8 cellular contexts compared by ENCODE assay signal in genomic region chr9:133992780-133993634, GRCh38. TPM values are rescaled to one million over a fixed set of nuclear protein-coding genes. Genes with fewer than 3 reads are reported as not detected.
DNase-seq lines count a peak whose midpoint lies in the region; ATAC-seq and TF ChIP-seq lines count a peak whose summit lies in the region.

No MANE protein-coding gene starts in this region.

- DNase-seq in DMS114 treated with DMSO at 0.1 percent for 48 hours (lab: John Stamatoyannopoulos, UW; ENCODE audit: unreplicated experiment) (peak; percentile 40), LHCN-M2 (ENCODE audit: low read depth) (peak; percentile 92), RWPE2 (ENCODE audit: low spot score) (peak; percentile 89), foreskin fibroblast (peak; percentile 91 to 97), nucleus accumbens (lab: John Stamatoyannopoulos, UW) (peak in 37 of 56 donors; percentile 12 to 83 (median 43)), thoracic aorta (ENCODE audit: low spot score) (peak; percentile 68)
- peak; percentile 88 for DNase-seq in activated effector memory CD4-positive, alpha-beta T cell treated with anti-CD3 and anti-CD28 coated beads, Interleukin-2, amount 50 U/mL, for 16 hours

- peak overlapping the region; percentile 86 for H3K27ac ChIP-seq in RWPE2 (ENCODE audit: poor library complexity, severe bottlenecking)
- H3K27ac ChIP-seq in thoracic aorta: peak overlapping the region; percentile 85 to 88

- H3K4me3 ChIP-seq in RWPE2 (ENCODE audit: severe bottlenecking): peak overlapping the region; percentile 99
- H3K4me3 ChIP-seq in foreskin fibroblast (ENCODE audit: low read depth in 1 of 2, low read length in 2 of 2): peak overlapping the region; percentile 56 to 82
- H3K4me3 ChIP-seq in thoracic aorta: peak overlapping the region; percentile 95

- H3K27me3 ChIP-seq in RWPE2 (ENCODE audit: insufficient read depth, poor library complexity, severe bottlenecking): no peaks in the 10 kb centered on the region
- no peaks in the 10 kb centered on the region for H3K27me3 ChIP-seq in thoracic aorta (replicated peaks; ENCODE audit: insufficient read depth)

- H3K9me3 ChIP-seq in RWPE2 (ENCODE audit: severe bottlenecking) (no peaks in the 10 kb centered on the region), thoracic aorta (no peaks in the 10 kb centered on the region)

- TF ChIP-seq CTCF in RWPE2 (IDR thresholded peaks at IDR 0.05; ENCODE audit: poor library complexity, severe bottlenecking): peak; percentile 62
- peak; percentile 42 for TF ChIP-seq CTCF in foreskin fibroblast (IDR thresholded peaks at IDR 0.05; ENCODE audit: low read depth, low read length)
- TF ChIP-seq CTCF in thoracic aorta (IDR thresholded peaks at IDR 0.05): peak; percentile 20

- H3K4me1 ChIP-seq in RWPE2 (ENCODE audit: insufficient read depth, poor library complexity, severe bottlenecking) (no peaks in the 10 kb centered on the region), thoracic aorta (ENCODE audit: control insufficient read depth in 1 of 2, low read depth in 2 of 2) (peaks cover 4 to 27% of the 10 kb centered on the region in 2 donors)

- ATAC-seq in GM21737 (IDR thresholded peaks at IDR 0.05; ENCODE audit: unreplicated experiment) (peak; percentile 42), RWPE2 (ENCODE audit: low read depth) (peak; percentile 68), thoracic aorta (ENCODE audit: insufficient number of reproducible peaks, low FRiP score, low read depth) (peak; percentile 60)

- no peaks in the 10 kb centered on the region for H3K36me3 ChIP-seq in RWPE2 (ENCODE audit: low read depth)
- H3K36me3 ChIP-seq in thoracic aorta: no peaks in the 10 kb centered on the region

RNA-seq across cellular contexts. Expression of gene VAV2, which starts 0.9 kb away (rescaled TPM):
- total RNA-seq in LHCN-M2 (2014; rRNA removed): 9.9 and 13.0 TPM in 2 replicates
- polyA plus RNA-seq in LHCN-M2 (2012): 12.1 TPM
- 10 to 100 TPM; 10.1 to 11.5 TPM for total RNA-seq in thoracic aorta

RNA-seq across cellular contexts. Expression of gene BRD3OS, which starts 32.3 kb away (rescaled TPM):
- 17.7 and 21.5 TPM in 2 replicates for total RNA-seq in LHCN-M2 (2014; rRNA removed)
- polyA plus RNA-seq in LHCN-M2 (2012): 15.8 TPM
- 10 to 100 TPM in 1 of 2 donors, 1 to 10 TPM in 1; 8.8 to 14.6 TPM for total RNA-seq in thoracic aorta

Comparison
In these comparisons a context has a peak if more than half of its experiments do, and no peak if none do; other contexts are left out.
1. Peak in every context shown above with its lines: DNase-seq, ATAC-seq, H3K4me3 ChIP-seq and H3K27ac ChIP-seq.
2. DNase-seq: peak in every context shown above with its lines; median percentile 94 in foreskin fibroblast; 92 in LHCN-M2; 89 in RWPE2; 88 in activated effector memory CD4-positive, alpha-beta T cell treated with anti-CD3 and anti-CD28 coated beads, Interleukin-2, amount 50 U/mL, for 16 hours; 68 in thoracic aorta; 43 in nucleus accumbens; 40 in DMS114 treated with DMSO at 0.1 percent for 48 hours.